ENCODE assay signal across 23 cellular contexts in genomic region chr4:74455361-74456055, GRCh38.
"Had no signal": no experiment of that assay in that cellular context is flagged by ENCODE, and none has a peak within 500 bp of the region (broad histone marks: within the 10 kb centered on the region; RNA-seq: fewer than 3 reads in every experiment).

No MANE protein-coding gene starts in this region.

- H3K27ac ChIP-seq: brain microvascular endothelial cell, VCaP had no signal

- H3K27ac Mint-ChIP-seq: activated CD4-positive, alpha-beta memory T cell treated with anti-CD3 and anti-CD28 coated beads, Interleukin-2, amount 10 ng/mL, durations not matched to agents 7 days and 5 days; activated CD4-positive, alpha-beta T cell treated with anti-CD3 and anti-CD28 coated beads for 36 hours; activated naive CD4-positive, alpha-beta T cell treated with anti-CD3 and anti-CD28 coated beads for 36 hours; activated naive CD8-positive, alpha-beta T cell; activated T-helper 17 cell treated with anti-CD3 and anti-CD28 coated beads, Interleukin-2, amount 50 U/mL, for 72 hours had no signal

- H3K27me3 ChIP-seq: brain microvascular endothelial cell had no signal

- H3K4me3 Mint-ChIP-seq: activated CD4-positive, alpha-beta memory T cell treated with anti-CD3 and anti-CD28 coated beads, Interleukin-2, amount 10 ng/mL, durations not matched to agents 7 days and 5 days; activated CD4-positive, alpha-beta T cell treated with anti-CD3 and anti-CD28 coated beads for 36 hours; activated naive CD4-positive, alpha-beta T cell treated with anti-CD3 and anti-CD28 coated beads for 36 hours; activated naive CD8-positive, alpha-beta T cell; activated T-helper 17 cell treated with anti-CD3 and anti-CD28 coated beads, Interleukin-2, amount 50 U/mL, for 72 hours had no signal

- H3K4me1 Mint-ChIP-seq: activated CD4-positive, alpha-beta memory T cell treated with anti-CD3 and anti-CD28 coated beads, Interleukin-2, amount 10 ng/mL, durations not matched to agents 7 days and 5 days; activated CD4-positive, alpha-beta T cell treated with anti-CD3 and anti-CD28 coated beads for 36 hours; activated T-helper 17 cell treated with anti-CD3 and anti-CD28 coated beads, Interleukin-2, amount 50 U/mL, for 72 hours had no signal

- FAIRE-seq: TTC549 had no signal

- H3K9me3 Mint-ChIP-seq: activated T-helper 17 cell treated with anti-CD3 and anti-CD28 coated beads, Interleukin-2, amount 50 U/mL, for 72 hours had no signal

- DNase-seq: activated CD4-positive, alpha-beta memory T cell treated with anti-CD3 and anti-CD28 coated beads, Interleukin-2, amount 10 ng/mL, durations not matched to agents 7 days and 5 days; activated CD4-positive, alpha-beta T cell treated with anti-CD3 and anti-CD28 coated beads for 36 hours; activated CD4-positive, alpha-beta T cell treated with anti-CD3 and anti-CD28 coated beads, Interleukin-2, amount 50 U/mL, for 1 hour; activated CD4-positive, CD25-positive, alpha-beta regulatory T cell; activated gamma-delta T cell; activated naive CD4-positive, alpha-beta T cell treated with anti-CD3 and anti-CD28 coated beads for 36 hours; activated T-cell treated with anti-CD3 and anti-CD28 coated beads for 4 hours; activated T-cell treated with anti-CD3 and anti-CD28 coated beads, Interleukin-2, amount 50 U/mL, for 48 hours; brain microvascular endothelial cell; cerebellar nuclear complex; MM.1S; NCI-H1105; NCI-H1436; NCI-H1694 treated with DMSO at 0.1 percent for 48 hours; NCI-H2029 treated with DMSO at 0.1 percent for 48 hours; NCI-H524; SIG-M5; T-helper 2 cell; T1000 had no signal

- H3K36me3 ChIP-seq: brain microvascular endothelial cell had no signal

- ATAC-seq: activated CD4-positive, alpha-beta T cell treated with anti-CD3 and anti-CD28 coated beads for 36 hours; activated T-helper 17 cell treated with anti-CD3 and anti-CD28 coated beads, Interleukin-2, amount 50 U/mL, for 72 hours had no signal
